15 cellular contexts compared by ENCODE assay signal in the genomic region with DNA sequence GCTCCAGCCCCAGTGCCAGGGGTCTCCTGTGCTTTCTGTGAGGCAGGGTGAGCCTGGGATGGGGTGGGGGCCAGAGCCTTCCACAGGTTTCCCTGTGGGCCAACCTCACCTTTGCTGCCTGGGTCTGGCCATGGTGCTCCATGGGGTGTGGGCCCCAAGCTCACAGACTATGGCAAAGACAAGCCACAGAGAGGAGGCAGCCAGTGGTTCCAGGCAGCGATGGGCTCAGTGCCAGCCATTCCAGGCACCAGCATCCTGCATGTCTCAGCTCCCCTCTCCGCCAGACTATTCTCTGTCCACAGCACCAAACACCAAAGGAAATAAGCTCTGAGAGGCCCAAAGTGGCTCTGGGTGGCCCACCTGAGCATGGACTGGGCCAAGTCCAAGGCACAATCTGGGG.
"Had no signal": no experiment of that assay in that cellular context is flagged by ENCODE, and none has a peak within 500 bp of the region (broad histone marks: within the 10 kb centered on the region; RNA-seq: fewer than 3 reads in every experiment).

No MANE protein-coding gene starts in this region.

- H3K4me1 Mint-ChIP-seq: naive B cell had no signal

- H3K4me1 ChIP-seq: left ventricle myocardium inferior, parathyroid adenoma, uterus had no signal

- H3K79me2 ChIP-seq: parathyroid adenoma had no signal

- H3K36me3 ChIP-seq: left ventricle myocardium inferior, tibial artery, uterus had no signal

- H3K27me3 ChIP-seq: tibial artery, uterus had no signal

- H3K27ac Mint-ChIP-seq: activated CD4-positive, alpha-beta T cell treated with anti-CD3 and anti-CD28 coated beads, Interleukin-2, amount 10 ng/mL, durations not matched to agents 24 days and 14 days; activated CD8-positive, alpha-beta T cell treated with anti-CD3 and anti-CD28 coated beads for 36 hours; activated T-cell treated with anti-CD3 and anti-CD28 coated beads, Interleukin-2, amount 50 U/mL, for 24 hours; effector memory CD8-positive, alpha-beta T cell; memory B cell had no signal

- H2AFZ ChIP-seq: parathyroid adenoma had no signal

- DNase-seq: activated CD4-positive, alpha-beta T cell treated with anti-CD3 and anti-CD28 coated beads, Interleukin-2, amount 10 ng/mL, durations not matched to agents 24 days and 14 days; activated CD8-positive, alpha-beta T cell treated with anti-CD3 and anti-CD28 coated beads for 36 hours; activated T-cell treated with anti-CD3 and anti-CD28 coated beads, Interleukin-2, amount 50 U/mL, for 24 hours; effector memory CD8-positive, alpha-beta T cell; foreskin fibroblast; left ventricle myocardium inferior; mucosa of descending colon; naive B cell; stimulated activated naive CD8-positive, alpha-beta T cell treated with anti-CD3 and anti-CD28 coated beads, Interleukin-15, Interleukin-2, amounts not matched to agents 100 U/mL and 50 U/mL, for 24 hours; substantia nigra had no signal

- H3K9me3 Mint-ChIP-seq: activated CD4-positive, alpha-beta T cell treated with anti-CD3 and anti-CD28 coated beads, Interleukin-2, amount 10 ng/mL, durations not matched to agents 24 days and 14 days; activated CD8-positive, alpha-beta T cell treated with anti-CD3 and anti-CD28 coated beads for 36 hours; activated naive CD4-positive, alpha-beta T cell treated with anti-CD3 and anti-CD28 coated beads, Interleukin-2, amount 50 U/mL, for 24 hours; activated T-cell treated with anti-CD3 and anti-CD28 coated beads, Interleukin-2, amount 50 U/mL, for 24 hours; effector memory CD8-positive, alpha-beta T cell; memory B cell; naive B cell had no signal

- H3K27ac ChIP-seq: left ventricle myocardium inferior, parathyroid adenoma, tibial artery, uterus had no signal

- H3K4me3 Mint-ChIP-seq: activated CD4-positive, alpha-beta T cell treated with anti-CD3 and anti-CD28 coated beads, Interleukin-2, amount 10 ng/mL, durations not matched to agents 24 days and 14 days; activated CD8-positive, alpha-beta T cell treated with anti-CD3 and anti-CD28 coated beads for 36 hours; activated naive CD4-positive, alpha-beta T cell treated with anti-CD3 and anti-CD28 coated beads, Interleukin-2, amount 50 U/mL, for 24 hours; activated T-cell treated with anti-CD3 and anti-CD28 coated beads, Interleukin-2, amount 50 U/mL, for 24 hours; effector memory CD8-positive, alpha-beta T cell; memory B cell; naive B cell had no signal

- H3K36me3 Mint-ChIP-seq: activated naive CD4-positive, alpha-beta T cell treated with anti-CD3 and anti-CD28 coated beads, Interleukin-2, amount 50 U/mL, for 24 hours; memory B cell; naive B cell had no signal

- H3K4me3 ChIP-seq: left ventricle myocardium inferior, mucosa of descending colon, tibial artery, uterus had no signal

- H3K9ac ChIP-seq: parathyroid adenoma had no signal

- ATAC-seq: activated CD8-positive, alpha-beta T cell treated with anti-CD3 and anti-CD28 coated beads for 36 hours; effector memory CD8-positive, alpha-beta T cell; mucosa of descending colon; stimulated activated naive CD8-positive, alpha-beta T cell treated with anti-CD3 and anti-CD28 coated beads, Interleukin-15, Interleukin-2, amounts not matched to agents 100 U/mL and 50 U/mL, for 24 hours had no signal

- H3K27me3 Mint-ChIP-seq: activated CD4-positive, alpha-beta T cell treated with anti-CD3 and anti-CD28 coated beads, Interleukin-2, amount 10 ng/mL, durations not matched to agents 24 days and 14 days; activated CD8-positive, alpha-beta T cell treated with anti-CD3 and anti-CD28 coated beads for 36 hours; activated naive CD4-positive, alpha-beta T cell treated with anti-CD3 and anti-CD28 coated beads, Interleukin-2, amount 50 U/mL, for 24 hours; activated T-cell treated with anti-CD3 and anti-CD28 coated beads, Interleukin-2, amount 50 U/mL, for 24 hours had no signal

- H3K9me3 ChIP-seq: left ventricle myocardium inferior, mucosa of descending colon, tibial artery, uterus had no signal
